8 cellular contexts compared by ENCODE assay signal in genomic region chr10:6580279-6581029, GRCh38. TPM values are rescaled to one million over a fixed set of nuclear protein-coding genes. Genes with fewer than 3 reads are reported as not detected.
DNase-seq lines count a peak whose midpoint lies in the region; ATAC-seq and TF ChIP-seq lines count a peak whose summit lies in the region.

No MANE protein-coding gene starts in this region.

- TF ChIP-seq CTCF in AG10803 (conservative IDR thresholded peaks at IDR 0.05; ENCODE audit: low read length) (peak; percentile 36), osteoblast (IDR thresholded peaks at IDR 0.05; ENCODE audit: extremely low read depth, low read depth, low read length) (peak; percentile 18), thoracic aorta (IDR thresholded peaks at IDR 0.05) (peak; percentile 27)

- no peaks in the 10 kb centered on the region for H3K9me3 ChIP-seq in osteoblast (ENCODE audit: low read depth, low read length)
- H3K9me3 ChIP-seq in thoracic aorta: no peaks in the 10 kb centered on the region

- ATAC-seq in GM18868 (IDR thresholded peaks at IDR 0.05; ENCODE audit: unreplicated experiment): peak; percentile 94
- peak; percentile 93 for ATAC-seq in HG03175 (IDR thresholded peaks at IDR 0.05; ENCODE audit: unreplicated experiment)
- no peak for ATAC-seq in thoracic aorta (ENCODE audit: insufficient number of reproducible peaks, low FRiP score, low read depth)

- H2AFZ ChIP-seq in osteoblast (ENCODE audit: low read length): peak overlapping the region; percentile 89

- H3K4me3 ChIP-seq in AG10803 (ENCODE audit: low read length): peak overlapping the region; percentile 50
- H3K4me3 ChIP-seq in osteoblast (ENCODE audit: insufficient read depth, low read length): peak overlapping the region; percentile 74
- H3K4me3 ChIP-seq in thoracic aorta: peak overlapping the region; percentile 72

- H3K27ac ChIP-seq in osteoblast (ENCODE audit: low read depth, low read length) (no peak overlapping the region), thoracic aorta (no peak overlapping the region)

- H3K79me2 ChIP-seq in osteoblast (ENCODE audit: insufficient read depth, low read length): no peaks in the 10 kb centered on the region

- peaks cover 4% of the 10 kb centered on the region for H3K4me1 ChIP-seq in osteoblast (ENCODE audit: insufficient read depth, low read length)
- H3K4me1 ChIP-seq in thoracic aorta (ENCODE audit: control insufficient read depth in 1 of 2, low read depth in 2 of 2): no peaks in the 10 kb centered on the region

- H4K20me1 ChIP-seq in osteoblast (ENCODE audit: insufficient read depth, low read length): no peaks in the 10 kb centered on the region

- DNase-seq in AG10803 (ENCODE audit: low read depth) (peak; percentile 35), SK-N-DZ (ENCODE audit: low spot score) (peak; percentile 44), glomerular visceral epithelial cell (ENCODE audit: extremely low spot score) (peak; percentile 75), osteoblast (ENCODE audit: insufficient read length, low spot score, missing footprints) (peak; percentile 97), thoracic aorta (ENCODE audit: low spot score) (no peak)
- DNase-seq in activated naive CD4-positive, alpha-beta T cell treated with anti-CD3 and anti-CD28 coated beads, Interleukin-2, amount 50 U/mL, for 16 hours: peak; percentile 89

- H3K36me3 ChIP-seq in osteoblast (ENCODE audit: insufficient read depth, low read length) (no peaks in the 10 kb centered on the region), thoracic aorta (no peaks in the 10 kb centered on the region)

- H3K27me3 ChIP-seq in osteoblast (ENCODE audit: insufficient read depth, low read length) (peaks cover 5% of the 10 kb centered on the region), thoracic aorta (replicated peaks; ENCODE audit: insufficient read depth) (no peaks in the 10 kb centered on the region)

- peak overlapping the region; percentile 92 for H3K4me2 ChIP-seq in osteoblast (ENCODE audit: insufficient read depth, low read length)

RNA-seq across cellular contexts. Expression of gene PRKCQ, which starts 0.4 kb away (rescaled TPM):
- polyA plus RNA-seq in SK-N-DZ (2014; cell fraction: cytosol; rRNA removed): 0.07 and 0.35 TPM in 2 replicates
- polyA plus RNA-seq in SK-N-DZ (2014; cell fraction: nucleus; rRNA removed): not detected in 2 replicates
- total RNA-seq in osteoblast: not detected in 2 replicates
- total RNA-seq in thoracic aorta: under 1 TPM; 0.41 to 0.42 TPM
